Comparison of ENCODE assay signal across 11 cellular contexts in genomic region chr20:2386516-2387179, GRCh38. TPM values are rescaled to one million over a fixed set of nuclear protein-coding genes. Genes with fewer than 3 reads are reported as not detected.
DNase-seq lines count a peak whose midpoint lies in the region; ATAC-seq and TF ChIP-seq lines count a peak whose summit lies in the region.
"Had no signal": no experiment of that assay in that cellular context is flagged by ENCODE, and none has a peak within 500 bp of the region (broad histone marks: within the 10 kb centered on the region; RNA-seq: fewer than 3 reads in every experiment).

No MANE protein-coding gene starts in this region.

- no peaks in the 10 kb centered on the region for H3K36me3 Mint-ChIP-seq in activated T-helper 17 cell treated with anti-CD3 and anti-CD28 coated beads, Interleukin-2, amount 50 U/mL, for 72 hours (ENCODE audit: low read depth)
- H3K36me3 Mint-ChIP-seq: IgD-negative memory B cell had no signal

- TF ChIP-seq POLR2A in body of pancreas (IDR thresholded peaks at IDR 0.05): no peak

- no peaks in the 10 kb centered on the region for H3K27me3 ChIP-seq in body of pancreas

- no peak overlapping the region for H3K27ac Mint-ChIP-seq in activated T-helper 17 cell treated with anti-CD3 and anti-CD28 coated beads, Interleukin-2, amount 50 U/mL, for 72 hours
- H3K27ac Mint-ChIP-seq: IgD-negative memory B cell had no signal

- H3K4me3 Mint-ChIP-seq in activated T-helper 17 cell treated with anti-CD3 and anti-CD28 coated beads, Interleukin-2, amount 50 U/mL, for 72 hours: peak overlapping the region; percentile 34

- H3K27ac ChIP-seq in body of pancreas: no peak overlapping the region
- H3K27ac ChIP-seq: suprapubic skin had no signal

- H3K4me1 Mint-ChIP-seq in activated T-helper 17 cell treated with anti-CD3 and anti-CD28 coated beads, Interleukin-2, amount 50 U/mL, for 72 hours: peaks cover 10% of the 10 kb centered on the region

- intact Hi-C loops in body of pancreas (cut with DNase I): no loop called here

- H3K27me3 Mint-ChIP-seq in activated T-helper 17 cell treated with anti-CD3 and anti-CD28 coated beads, Interleukin-2, amount 50 U/mL, for 72 hours: no peaks in the 10 kb centered on the region
- H3K27me3 Mint-ChIP-seq: IgD-negative memory B cell had no signal

- no peaks in the 10 kb centered on the region for H3K9me3 Mint-ChIP-seq in activated T-helper 17 cell treated with anti-CD3 and anti-CD28 coated beads, Interleukin-2, amount 50 U/mL, for 72 hours

- peak; percentile 41 for ATAC-seq in activated T-helper 17 cell treated with anti-CD3 and anti-CD28 coated beads, Interleukin-2, amount 50 U/mL, for 72 hours (replicated peaks)
- ATAC-seq in HG02852 (IDR thresholded peaks at IDR 0.05; ENCODE audit: unreplicated experiment) (no peak), HG03520 (IDR thresholded peaks at IDR 0.05; ENCODE audit: unreplicated experiment) (no peak), body of pancreas (no peak)

- no peaks in the 10 kb centered on the region for H3K36me3 ChIP-seq in body of pancreas (replicated peaks in 1 of 2; ENCODE audit: insufficient read depth in 1 of 2, low read depth in 2 of 2)
- H3K36me3 ChIP-seq: suprapubic skin had no signal

- DNase-seq in Daoy (ENCODE audit: low read depth) (peak; percentile 84), HS-27A (ENCODE audit: low read depth) (peak; percentile 46), islet precursor cell (peak; percentile 99), body of pancreas (no peak)
- DNase-seq: Right ventricle myocardium superior had no signal

- WGBS in body of pancreas, 2 donors: 60 to 76% methylated on average over 5 of the region's 5 CpGs

- H3K4me3 ChIP-seq in body of pancreas: no peak overlapping the region
- H3K4me3 ChIP-seq: suprapubic skin had no signal

- no peaks in the 10 kb centered on the region for H3K4me1 ChIP-seq in body of pancreas
- H3K4me1 ChIP-seq: suprapubic skin had no signal

- no peaks in the 10 kb centered on the region for H3K9me3 ChIP-seq in body of pancreas
- H3K9me3 ChIP-seq: suprapubic skin had no signal

- no peak for TF ChIP-seq CTCF in body of pancreas (IDR thresholded peaks at IDR 0.05)

RNA-seq across cellular contexts. Expression of gene TGM6, which starts 5.9 kb away (rescaled TPM):
- total RNA-seq in Daoy (2014; rRNA removed; shearing (Covaris generic)): not detected in 2 replicates
- not detected for total RNA-seq in activated T-helper 17 cell treated with anti-CD3 and anti-CD28 coated beads, Interleukin-2, amount 50 U/mL, for 72 hours
- total RNA-seq in body of pancreas: not detected
- total RNA-seq: omental fat pad, Right ventricle myocardium superior had no signal

Comparison
In these comparisons a context has a peak if more than half of its experiments do, and no peak if none do; other contexts are left out.
1. DNase-seq: peak in Daoy (single experiment), HS-27A (single experiment) and islet precursor cell (single experiment); none in body of pancreas (0 of 4).